8 cellular contexts compared by ENCODE assay signal in the genomic region with DNA sequence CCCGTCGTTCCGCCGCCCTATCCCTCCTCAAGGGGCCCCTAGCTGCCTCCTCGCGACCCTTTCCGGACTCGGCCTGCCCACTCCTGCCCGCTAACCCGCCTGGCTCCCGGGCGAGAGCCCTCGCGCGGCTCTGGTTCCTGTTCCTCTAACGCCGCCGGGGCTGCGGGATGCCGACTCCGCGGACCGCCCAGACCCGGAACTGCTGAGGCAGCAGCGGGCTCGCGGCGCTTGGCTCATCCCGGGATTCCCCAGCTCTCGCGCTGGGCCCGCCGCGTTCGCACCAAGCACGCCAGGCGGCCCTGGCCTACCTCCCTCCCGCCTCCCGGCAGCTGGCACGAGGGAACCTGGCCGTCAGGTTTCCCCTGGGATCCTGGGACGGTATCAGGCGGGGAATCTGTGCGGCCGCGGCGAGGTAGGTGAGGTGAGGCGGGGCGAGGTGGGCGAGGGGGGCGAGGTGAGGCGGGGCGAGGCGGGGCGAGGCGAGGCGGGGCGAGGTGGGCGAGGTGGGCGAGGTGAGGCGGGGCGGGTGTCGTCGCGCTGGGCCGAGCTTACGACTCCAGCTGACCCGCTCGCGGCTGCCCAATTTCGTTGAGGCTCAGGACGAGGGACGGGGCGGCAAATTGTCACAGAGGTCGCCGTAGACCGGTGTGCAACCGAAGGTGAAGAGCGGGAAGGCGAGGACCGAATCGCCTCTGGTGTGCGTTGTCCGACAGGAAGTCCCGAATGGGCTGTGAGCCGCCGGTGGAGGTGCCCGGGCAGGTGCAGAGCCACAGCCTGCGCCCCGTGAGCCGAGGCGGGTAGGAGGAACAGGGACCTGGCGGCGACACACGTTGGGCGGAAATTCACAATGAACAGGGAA. TPM values are rescaled to one million over a fixed set of nuclear protein-coding genes. Genes with fewer than 3 reads are reported as not detected.
A peak's percentile ranks its signal among the peaks of the same experiment; 100 is the strongest.
DNase-seq lines count a peak whose midpoint lies in the region; TF ChIP-seq lines count a peak whose summit lies in the region.

Gene CCDC122 (minus strand): TSS at position 418 of the 859 bp plus-strand sequence. CDS start 10,364 bp downstream, outside the sequence.
Gene LACC1 (plus strand): TSS at position 582 of the 859 bp plus-strand sequence. CDS start 1,082 bp downstream, outside the sequence.

- H3K9me3 ChIP-seq in MM.1S (replicated peaks; ENCODE audit: insufficient read depth, low read length) (no peaks in the 10 kb centered on the region), mammary epithelial cell (replicated peaks; ENCODE audit: insufficient read depth, low read length) (no peaks in the 10 kb centered on the region)

- H3F3A ChIP-seq in MM.1S (ENCODE audit: insufficient read depth, low read length): no peaks in the 10 kb centered on the region

- H3K27me3 ChIP-seq in MM.1S (replicated peaks; ENCODE audit: insufficient read depth, low read length) (no peaks in the 10 kb centered on the region), mammary epithelial cell (ENCODE audit: insufficient read depth, low read length) (no peaks in the 10 kb centered on the region)

- DNase-seq in GM12864 (ENCODE audit: low read depth) (peak; percentile 26), H4 (ENCODE audit: low spot score) (peak; percentile 28), MM.1S (peak; percentile 60), mammary epithelial cell (peak; percentile 89), immature natural killer cell (peak; percentile 75 to 79 (median 78)), SHP77 (lab: John Stamatoyannopoulos, UW) (no peak)
- DNase-seq in stimulated activated CD4-positive, alpha-beta T cell treated with anti-CD3 and anti-CD28 coated beads, Interleukin-12 subunit alpha, Interleukin-12 subunit beta, amount 100 ng/mL, for 24 hours (ENCODE audit: low read depth in 2 of 2): peak; percentile 68 to 72

- CTCF ChIA-PET in mammary epithelial cell (lab: Charles Lee; ENCODE audit: low non-redundant PET): interaction anchor here (0.7 kb wide), 1 partner anchor 75 kb away, joined by 3 read pairs; no protein-coding TSS in a partner anchor

- H3K27ac Mint-ChIP-seq in immature natural killer cell: peak within 1 kb of the TSS; percentile 72 to 91 (median 91)

- H3K4me2 ChIP-seq in MM.1S (ENCODE audit: low read depth, low read length): peak within 1 kb of the TSS; percentile 61
- H3K4me2 ChIP-seq in mammary epithelial cell (ENCODE audit: insufficient read depth, low read depth, low read length): peak within 1 kb of the TSS; percentile 99

- under 1% methylated on average over 29 of the region's 96 CpGs for WGBS in mammary epithelial cell (ENCODE audit: low coverage, missing lambda C conversion rate)

- dilution Hi-C loops in mammary epithelial cell (cut with HindIII; ENCODE audit: low sequenced_read_pairs): no loop called here

- peak within 1 kb of the TSS; percentile 86 to 93 (median 91) for H3K4me3 Mint-ChIP-seq in immature natural killer cell

- H3K9ac ChIP-seq in MM.1S (ENCODE audit: low read length) (peak within 1 kb of the TSS; percentile 73), mammary epithelial cell (ENCODE audit: insufficient read depth, low read length) (peak within 1 kb of the TSS; percentile 95)

- peak within 1 kb of the TSS; percentile 57 for H2AFZ ChIP-seq in MM.1S (ENCODE audit: low read length)
- peak within 1 kb of the TSS; percentile 99 for H2AFZ ChIP-seq in mammary epithelial cell (ENCODE audit: low read depth, low read length)

- peaks cover 0 to 13% (median 2%) of the 10 kb centered on the region in 3 donors for H3K27me3 Mint-ChIP-seq in immature natural killer cell (ENCODE audit: low read depth in 3 of 3)

- H3K79me2 ChIP-seq in MM.1S (ENCODE audit: low read length) (no peaks in the 10 kb centered on the region), mammary epithelial cell (ENCODE audit: insufficient read depth, low read length) (peaks cover 37% of the 10 kb centered on the region)

- H3K4me3 ChIP-seq in GM12864 (ENCODE audit: low read depth, low read length) (peak within 1 kb of the TSS; percentile 97), MM.1S (ENCODE audit: low read length) (peak within 1 kb of the TSS; percentile 62), WI38 (ENCODE audit: low read depth, low read length) (peak within 1 kb of the TSS; percentile 78), mammary epithelial cell (replicated peaks in 1 of 3; ENCODE audit: insufficient read depth in 1 of 3, low read depth in 2 of 3, low read length in 3 of 3) (peak within 1 kb of the TSS; percentile 83 to 88 (median 88))

- H3K9me2 ChIP-seq in MM.1S (replicated peaks; ENCODE audit: insufficient read depth, low read length): no peaks in the 10 kb centered on the region

- H3K27ac ChIP-seq in MM.1S (ENCODE audit: low read length): peak within 1 kb of the TSS; percentile 52; the same call in 1 of the 2 replicates
- H3K27ac ChIP-seq in mammary epithelial cell (ENCODE audit: insufficient read depth, low read depth, low read length): peak within 1 kb of the TSS; percentile 87

- peaks cover 14% of the 10 kb centered on the region for H3K4me1 ChIP-seq in MM.1S (ENCODE audit: low read length)
- peaks cover 22% of the 10 kb centered on the region for H3K4me1 ChIP-seq in mammary epithelial cell (ENCODE audit: insufficient read depth, low read length)

- H4K20me1 ChIP-seq in MM.1S (ENCODE audit: insufficient read depth, low read length) (no peaks in the 10 kb centered on the region), mammary epithelial cell (ENCODE audit: insufficient read depth, low read length) (no peaks in the 10 kb centered on the region)

- TF ChIP-seq CTCF in GM12864 (IDR thresholded peaks at IDR 0.05; ENCODE audit: low read depth, low read length, missing control alignments) (no peak), MM.1S (IDR thresholded peaks at IDR 0.05; ENCODE audit: low read length) (no peak), WI38 (IDR thresholded peaks at IDR 0.05; ENCODE audit: low read depth, low read length) (no peak), mammary epithelial cell (conservative IDR thresholded peaks at IDR 0.05 in 1 of 2, IDR thresholded peaks at IDR 0.05 in 1 of 2; ENCODE audit: extremely low read depth in 1 of 2, insufficient read depth in 1 of 2, low read depth in 1 of 2, low read length in 2 of 2) (no peak)

- intact Hi-C loops in mammary epithelial cell (cut with micrococcal nuclease): loop anchor here (5.0 kb wide), 1 partner anchor 92 kb away; the partner anchor contains the start of gene ENOX1

- in situ Hi-C loops in mammary epithelial cell (cut with MboI; ENCODE audit: low sequenced_read_pairs in 2 of 2): no loop called here

- no peaks in the 10 kb centered on the region for H3K36me3 ChIP-seq in MM.1S (replicated peaks; ENCODE audit: insufficient read depth, low read length)
- peaks cover 7% of the 10 kb centered on the region for H3K36me3 ChIP-seq in mammary epithelial cell (ENCODE audit: insufficient read depth, low read length)

- H3K9me3 Mint-ChIP-seq in immature natural killer cell: no peaks in the 10 kb centered on the region

- peaks cover 18 to 25% of the 10 kb centered on the region in 2 donors for H3K4me1 Mint-ChIP-seq in immature natural killer cell

- BruUV-seq in mammary epithelial cell (replicated peaks; lab: Mats Ljungman, UMichigan): no TSS peak

- no peaks in the 10 kb centered on the region for H3K36me3 Mint-ChIP-seq in immature natural killer cell

RNA-seq across cellular contexts. Expression of gene CCDC122, which starts in this region (rescaled TPM):
- total RNA-seq in H4 (2014; rRNA removed; shearing (Covaris generic)): 0.39 and 1.3 TPM in 2 replicates
- total RNA-seq in mammary epithelial cell: 10 to 100 TPM in 1 of 2 donors, 1 to 10 TPM in 1; 6.7 to 12.1 TPM
- polyA plus RNA-seq in mammary epithelial cell (0.85 TPM), immature natural killer cell (1 to 10 TPM in 2 of 3 donors, under 1 TPM in 1; 0.84 to 6.9 (median 2.7) TPM)
- polyA minus RNA-seq in mammary epithelial cell: 1.2 TPM

RNA-seq across cellular contexts. Expression of gene LACC1, which starts in this region (rescaled TPM):
- 2.1 and 2.8 TPM in 2 replicates for total RNA-seq in H4 (2014; rRNA removed; shearing (Covaris generic))
- total RNA-seq in mammary epithelial cell: 10 to 100 TPM in 1 of 2 donors, 1 to 10 TPM in 1; 8.5 to 17.3 TPM
- polyA plus RNA-seq in mammary epithelial cell (4.3 TPM), immature natural killer cell (1 to 10 TPM in 1 of 3 donors, under 1 TPM in 1, not detected in 1; 0.41 to 1.1 TPM)
- polyA minus RNA-seq in mammary epithelial cell: 0.31 TPM

Comparison
In these comparisons a context has a peak if more than half of its experiments do, and no peak if none do; other contexts are left out.
1. DNase-seq: peak in GM12864 (single experiment), H4 (single experiment), MM.1S (single experiment), mammary epithelial cell (single experiment), immature natural killer cell (3 of 3) and stimulated activated CD4-positive, alpha-beta T cell treated with anti-CD3 and anti-CD28 coated beads, Interleukin-12 subunit alpha, Interleukin-12 subunit beta, amount 100 ng/mL, for 24 hours (2 of 2); none in SHP77 (0 of 2).
2. Peak in every context shown above with its lines, with median percentiles within 50 percentile points of each other: H3K4me3 ChIP-seq.